9 cellular contexts compared by ENCODE assay signal in genomic region chr2:85324639-85325465, GRCh38. TPM values are rescaled to one million over a fixed set of nuclear protein-coding genes. Genes with fewer than 3 reads are reported as not detected.
DNase-seq lines count a peak whose midpoint lies in the region; ATAC-seq, FAIRE-seq and TF ChIP-seq lines count a peak whose summit lies in the region.
"Had no signal": no experiment of that assay in that cellular context is flagged by ENCODE, and none has a peak within 500 bp of the region (broad histone marks: within the 10 kb centered on the region; RNA-seq: fewer than 3 reads in every experiment).

No MANE protein-coding gene starts in this region.

- H3K4me2 ChIP-seq in neural cell (ENCODE audit: low read length), result peak overlapping the region; percentile 94

- FAIRE-seq in GM19239 (lab: Jason Lieb, UNC), result no peak

- peaks cover 66% of the 10 kb centered on the region for H3K4me1 ChIP-seq in CD8-positive, alpha-beta memory T cell (ENCODE audit: insufficient read depth, low read length)

- no peaks in the 10 kb centered on the region for H3K9me3 Mint-ChIP-seq in CD8-positive, alpha-beta memory T cell

- no peaks in the 10 kb centered on the region for H3K27me3 ChIP-seq in CD8-positive, alpha-beta memory T cell (ENCODE audit: insufficient read depth, low read length, poor library complexity, severe bottlenecking)
- no peaks in the 10 kb centered on the region for H3K27me3 ChIP-seq in neural cell (ENCODE audit: insufficient read depth, low read depth, low read length)
- H3K27me3 ChIP-seq: cardiac muscle cell had no signal

- peaks cover 55% of the 10 kb centered on the region for H3K36me3 ChIP-seq in CD8-positive, alpha-beta memory T cell (ENCODE audit: insufficient read depth, low read length)
- no peaks in the 10 kb centered on the region for H3K36me3 ChIP-seq in neural cell (ENCODE audit: insufficient read depth, low read length)

- H3K4me3 Mint-ChIP-seq in CD8-positive, alpha-beta memory T cell, result peak overlapping the region; percentile 92 to 100 (median 99)

- H3F3A ChIP-seq in neural cell (ENCODE audit: insufficient read depth, low read length, poor library complexity, severe bottlenecking), result no peaks in the 10 kb centered on the region

- no peaks in the 10 kb centered on the region for H3K9me2 ChIP-seq in neural cell (ENCODE audit: insufficient read depth, low read length)

- no peaks in the 10 kb centered on the region for H3K27me3 Mint-ChIP-seq in CD8-positive, alpha-beta memory T cell

- H3K27ac Mint-ChIP-seq in CD8-positive, alpha-beta memory T cell, result peak overlapping the region; percentile 83 to 100 (median 96)

- POLR2A ChIA-PET in CD8-positive, alpha-beta memory T cell (lab: Charles Lee), result interaction anchor here (0.6 to 4.1 kb wide), 6 partner anchors 10 to 860 kb away, joined by 3 to 86 read pairs (median 6); partner anchors contain the start of genes ELMOD3 and RETSAT

- no peak for TF ChIP-seq CTCF in NB4 (IDR thresholded peaks at IDR 0.05; ENCODE audit: low read depth, low read length)
- TF ChIP-seq CTCF in coronary artery (IDR thresholded peaks at IDR 0.05), result no peak
- no peak for TF ChIP-seq CTCF in neural cell (IDR thresholded peaks at IDR 0.05; ENCODE audit: poor library complexity, severe bottlenecking)
- TF ChIP-seq CTCF in GM20000 (IDR thresholded peaks at IDR 0.05; ENCODE audit: extremely low read depth, missing control alignments), result no peak

- TF ChIP-seq RAD21 in neural cell (conservative IDR thresholded peaks at IDR 0.05), result no peak

- no peak for ATAC-seq in HG02571 (IDR thresholded peaks at IDR 0.05; ENCODE audit: unreplicated experiment)

- no peak overlapping the region for H3K27ac ChIP-seq in CD8-positive, alpha-beta memory T cell (ENCODE audit: low read depth, low read length)
- H3K27ac ChIP-seq in coronary artery, result no peak overlapping the region
- no peak overlapping the region for H3K27ac ChIP-seq in neural cell (ENCODE audit: low read length)
- H3K27ac ChIP-seq: cardiac muscle cell had no signal

- TF ChIP-seq POLR2A in NB4 (IDR thresholded peaks at IDR 0.05; ENCODE audit: extremely low read depth, insufficient read length), result no peak

- H3K4me3 ChIP-seq in CD8-positive, alpha-beta memory T cell (ENCODE audit: low read length), result peak overlapping the region; percentile 86
- H3K4me3 ChIP-seq in NB4 (ENCODE audit: low read depth, low read length) (peak overlapping the region; percentile 98), coronary artery (peak overlapping the region; percentile 83), neural cell (ENCODE audit: low read length) (peak overlapping the region; percentile 74)

- no peak for TF ChIP-seq EP300 in neural cell (conservative IDR thresholded peaks at IDR 0.05; ENCODE audit: poor library complexity, severe bottlenecking)

- DNase-seq in CD8-positive, alpha-beta memory T cell, result no peak
- DNase-seq in NB4 (ENCODE audit: low read depth), result peak; percentile 60
- DNase-seq in coronary artery (ENCODE audit: low spot score), result no peak
- DNase-seq in GM20000 (ENCODE audit: low spot score), result no peak
- DNase-seq in DMS 273 treated with DMSO at 0.1 percent for 48 hours (lab: John Stamatoyannopoulos, UW), result no peak
- DNase-seq in GM19239 (ENCODE audit: insufficient read length, low spot score), result no peak

- no peaks in the 10 kb centered on the region for H4K20me1 ChIP-seq in neural cell (ENCODE audit: insufficient read depth)

- H3K4me1 Mint-ChIP-seq in CD8-positive, alpha-beta memory T cell, result peaks cover 69 to 72% (median 69%) of the 10 kb centered on the region in 3 donors

- H3K9ac ChIP-seq in neural cell (ENCODE audit: low read length), result peak overlapping the region; percentile 5

- H3K79me2 ChIP-seq in neural cell (replicated peaks; ENCODE audit: insufficient read depth, low read length), result peaks cover 33% of the 10 kb centered on the region

- H2AFZ ChIP-seq in neural cell (ENCODE audit: low read depth, low read length), result no peak overlapping the region

- peaks cover 28 to 86% (median 35%) of the 10 kb centered on the region in 3 donors for H3K36me3 Mint-ChIP-seq in CD8-positive, alpha-beta memory T cell

- CTCF ChIA-PET in CD8-positive, alpha-beta memory T cell (lab: Charles Lee), result interaction anchor here (1.0 to 1.6 kb wide), 4 partner anchors 11 to 215 kb away, joined by 3 to 5 read pairs (median 4); no protein-coding TSS in a partner anchor

- no peaks in the 10 kb centered on the region for H3K9me3 ChIP-seq in CD8-positive, alpha-beta memory T cell (ENCODE audit: low read length)
- H3K9me3 ChIP-seq in neural cell (ENCODE audit: low read length), result no peaks in the 10 kb centered on the region

TF ChIP-seq in neural cell, 6 proteins besides CTCF, POLR2A, EP300 and RAD21:
- no peak for TF ChIP-seq POLR2AphosphoS5 (IDR thresholded peaks at IDR 0.05)
- no peak for TF ChIP-seq TAF1 (IDR thresholded peaks at IDR 0.05; ENCODE audit: low read depth)
- no peak for TF ChIP-seq SMC3 (conservative IDR thresholded peaks at IDR 0.05; ENCODE audit: poor library complexity)
- TF ChIP-seq EZH2 (IDR thresholded peaks at IDR 0.05; ENCODE audit: borderline replicate concordance, insufficient read depth, low read length, poor library complexity, severe bottlenecking), result no peak
- no peak for TF ChIP-seq REST (IDR thresholded peaks at IDR 0.05; ENCODE audit: borderline replicate concordance)
- TF ChIP-seq MXI1 (conservative IDR thresholded peaks at IDR 0.05; ENCODE audit: poor library complexity, severe bottlenecking), result no peak

RNA-seq across cellular contexts. Expression of gene TGOLN2, which starts 2.9 kb away (rescaled TPM):
- 10 to 100 TPM; 93.4 to 95.6 TPM for total RNA-seq in CD8-positive, alpha-beta memory T cell
- 55.9 TPM for polyA plus RNA-seq in CD8-positive, alpha-beta memory T cell
- 22.7 and 29.4 TPM in 2 replicates for polyA plus RNA-seq in neural cell
- 47.2 and 47.5 TPM in 2 replicates for polyA minus RNA-seq in neural cell

RNA-seq across cellular contexts. Expression of gene RETSAT, which starts 29.5 kb away (rescaled TPM):
- 10 to 100 TPM; 33.4 to 36.0 TPM for total RNA-seq in CD8-positive, alpha-beta memory T cell
- 23.7 TPM for polyA plus RNA-seq in CD8-positive, alpha-beta memory T cell
- 10.9 and 13.3 TPM in 2 replicates for polyA plus RNA-seq in neural cell
- polyA minus RNA-seq in neural cell, result 12.3 and 14.4 TPM in 2 replicates

RNA-seq across cellular contexts. Expression of gene ELMOD3, which starts 29.7 kb away (rescaled TPM):
- total RNA-seq in CD8-positive, alpha-beta memory T cell, result 10 to 100 TPM; 13.6 to 14.4 TPM
- polyA plus RNA-seq in CD8-positive, alpha-beta memory T cell, result 12.2 TPM
- polyA plus RNA-seq in neural cell, result 39.7 and 52.6 TPM in 2 replicates
- 29.5 and 35.5 TPM in 2 replicates for polyA minus RNA-seq in neural cell
